Comparison of ENCODE assay signal across 1 cellular context in the genomic region with DNA sequence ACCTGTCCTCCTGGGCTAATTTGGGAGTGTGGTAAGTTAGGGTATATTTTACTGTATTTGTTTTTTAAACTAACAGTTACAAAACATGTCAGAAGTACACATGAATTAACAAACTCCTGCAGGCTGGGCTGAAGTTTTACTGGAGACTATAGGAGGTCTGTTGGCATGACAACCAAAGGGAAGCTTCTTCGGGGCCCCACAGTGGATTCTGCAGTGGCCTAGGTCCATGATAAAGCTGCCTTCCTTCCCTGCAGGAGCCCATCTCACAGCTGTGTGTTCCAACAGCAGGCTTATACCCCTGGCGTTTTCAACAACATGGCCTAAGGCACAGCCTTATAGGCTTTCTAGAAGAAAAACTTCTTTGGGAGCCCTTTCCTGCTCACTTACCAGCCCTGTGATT.
TF ChIP-seq lines count a peak whose summit lies in the region.

No MANE protein-coding gene starts in this region.

TF ChIP-seq in H1, 55 proteins besides CTCF, POLR2A, EP300 and RAD21:
- TF ChIP-seq NANOG (IDR thresholded peaks at IDR 0.05; ENCODE audit: insufficient read depth, low read depth, low read length, poor library complexity, severe bottlenecking) = no peak
- TF ChIP-seq SIN3A (conservative IDR thresholded peaks at IDR 0.05 in 1 of 2, IDR thresholded peaks at IDR 0.05 in 1 of 2; ENCODE audit: low read depth in 1 of 2, low read length in 2 of 2) = peak in 1 of 2 experiments; percentile 61; a peak in 1 of 4 replicates
